Comparison of ENCODE assay signal across 2 cellular contexts in genomic region chr6:56956481-56956880, GRCh38.
TF ChIP-seq lines count a peak whose summit lies in the region.

No MANE protein-coding gene starts in this region.

TF ChIP-seq in K562, 482 proteins besides CTCF, POLR2A, EP300 and RAD21 (continues in another document):
- TF ChIP-seq E2F6 (IDR thresholded peaks at IDR 0.05; ENCODE audit: borderline replicate concordance in 1 of 2, extremely low read depth in 1 of 2, insufficient read depth in 1 of 2, insufficient read length in 1 of 2, low read depth in 1 of 2, low read length in 1 of 2, poor library complexity in 1 of 2, severe bottlenecking in 1 of 2) (no peak), THAP7 (CRISPR knock-in tag; IDR thresholded peaks at IDR 0.05) (no peak), CBX2 (IDR thresholded peaks at IDR 0.05; ENCODE audit: insufficient read depth, low read length, poor library complexity, severe bottlenecking) (no peak), RBM17 (IDR thresholded peaks at IDR 0.05; ENCODE audit: borderline replicate concordance, low read depth, low read length) (no peak), ZBTB5 (IDR thresholded peaks at IDR 0.05) (no peak), ZNF318 (IDR thresholded peaks at IDR 0.05; ENCODE audit: borderline replicate concordance in 1 of 2, low read depth in 1 of 2) (no peak), ZNF766 (CRISPR knock-in tag; conservative IDR thresholded peaks at IDR 0.05) (no peak), KDM2B (CRISPR knock-in tag; IDR thresholded peaks at IDR 0.05) (no peak), BRF1 (IDR thresholded peaks at IDR 0.05; ENCODE audit: borderline replicate concordance, extremely low read depth, insufficient read length) (no peak), EP400 (IDR thresholded peaks at IDR 0.05) (no peak), HDAC2 (IDR thresholded peaks at IDR 0.05) (no peak), ARID2 (IDR thresholded peaks at IDR 0.05) (no peak)

TF ChIP-seq in neural cell, 6 proteins besides CTCF, POLR2A, EP300 and RAD21:
- TF ChIP-seq MXI1 (conservative IDR thresholded peaks at IDR 0.05; ENCODE audit: poor library complexity, severe bottlenecking) (no peak), SMC3 (conservative IDR thresholded peaks at IDR 0.05; ENCODE audit: poor library complexity) (no peak), TAF1 (IDR thresholded peaks at IDR 0.05; ENCODE audit: low read depth) (no peak), EZH2 (IDR thresholded peaks at IDR 0.05; ENCODE audit: borderline replicate concordance, insufficient read depth, low read length, poor library complexity, severe bottlenecking) (no peak), REST (IDR thresholded peaks at IDR 0.05; ENCODE audit: borderline replicate concordance) (no peak), POLR2AphosphoS5 (IDR thresholded peaks at IDR 0.05) (no peak)
